ENCODE assay signal across 8 cellular contexts in the genomic region with DNA sequence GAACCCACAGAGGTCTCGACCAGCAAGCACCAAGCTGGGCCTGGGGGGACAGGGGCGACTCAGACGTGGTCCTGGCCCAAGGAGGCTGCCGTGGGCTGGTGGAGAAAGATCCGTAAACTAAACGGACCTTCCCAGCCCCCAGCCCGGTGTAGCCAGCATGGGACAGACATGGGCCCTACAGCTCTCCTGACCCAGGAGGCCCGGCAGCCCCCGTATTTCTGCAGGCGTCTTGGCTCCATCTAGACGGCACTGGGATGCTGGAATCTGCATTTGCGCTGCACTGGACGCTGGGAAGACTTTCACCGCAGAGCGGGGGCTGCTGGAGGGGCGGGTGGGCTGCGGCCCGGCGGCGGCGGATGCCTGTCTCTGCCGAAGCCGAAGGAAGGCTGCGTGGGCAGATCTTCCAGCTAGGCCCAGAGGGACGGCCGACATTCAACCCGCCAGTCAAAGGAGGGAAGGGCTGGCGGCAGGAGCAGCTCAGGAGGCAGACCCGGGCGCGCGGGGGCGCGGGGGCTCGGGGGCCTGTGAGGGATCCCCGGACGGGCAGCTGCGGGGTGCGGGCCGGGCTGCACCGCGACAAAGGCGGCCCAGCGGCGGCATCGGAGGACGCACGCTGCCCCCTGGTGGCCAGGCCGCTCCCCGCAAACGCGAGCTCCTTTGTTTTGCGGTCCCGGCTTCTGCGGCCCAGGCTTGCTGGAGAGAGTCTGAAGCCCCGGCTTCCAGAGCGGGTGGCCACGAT.
A peak's percentile ranks its signal among the peaks of the same experiment; 100 is the strongest.
DNase-seq lines count a peak whose midpoint lies in the region; ATAC-seq, FAIRE-seq and TF ChIP-seq lines count a peak whose summit lies in the region.

No MANE protein-coding gene starts in this region.

- no peaks in the 10 kb centered on the region for H3K36me3 ChIP-seq in CD8-positive, alpha-beta memory T cell (ENCODE audit: insufficient read depth, low read length)
- H3K36me3 ChIP-seq in breast epithelium (no peaks in the 10 kb centered on the region), keratinocyte (ENCODE audit: control insufficient read depth in 2 of 2, extremely low read depth in 1 of 2, insufficient read depth in 2 of 2, low read length in 2 of 2) (no peaks in the 10 kb centered on the region)

- FAIRE-seq in keratinocyte (lab: Jason Lieb, UNC) = no peak

- H3K9me3 Mint-ChIP-seq in CD8-positive, alpha-beta memory T cell = peaks cover 0 to 2% (median 0%) of the 10 kb centered on the region in 5 donors

- H3K9me1 ChIP-seq in keratinocyte (ENCODE audit: control insufficient read depth, extremely low read depth, insufficient read depth, low read length) = no peaks in the 10 kb centered on the region

- H3K27me3 Mint-ChIP-seq in CD8-positive, alpha-beta memory T cell = peaks cover 5 to 28% of the 10 kb centered on the region in 2 donors

- H3K36me3 Mint-ChIP-seq in CD8-positive, alpha-beta memory T cell = no peaks in the 10 kb centered on the region

- H4K20me1 ChIP-seq in keratinocyte (ENCODE audit: control insufficient read depth, extremely low read depth, insufficient read depth, low read length) = no peaks in the 10 kb centered on the region

- POLR2A ChIA-PET in CD8-positive, alpha-beta memory T cell (lab: Charles Lee) = no interaction called here

- TF ChIP-seq CTCF in VCaP (conservative IDR thresholded peaks at IDR 0.05) (peak; percentile 100), breast epithelium (IDR thresholded peaks at IDR 0.05) (peak; percentile 30 to 69 (median 46)), keratinocyte (optimal IDR thresholded peaks at IDR 0.05 in 1 of 3, IDR thresholded peaks at IDR 0.05 in 1 of 3, conservative IDR thresholded peaks at IDR 0.05 in 1 of 3; ENCODE audit: extremely low read depth in 1 of 3, insufficient read depth in 2 of 3, low read length in 3 of 3) (peak; percentile 42 to 88 (median 85))

- no peaks in the 10 kb centered on the region for H3K4me1 ChIP-seq in CD8-positive, alpha-beta memory T cell (ENCODE audit: insufficient read depth, low read length)
- H3K4me1 ChIP-seq in breast epithelium = no peaks in the 10 kb centered on the region
- no peaks in the 10 kb centered on the region for H3K4me1 ChIP-seq in keratinocyte (ENCODE audit: control insufficient read depth, extremely low read depth, insufficient read depth, low read length)

- H2AFZ ChIP-seq in keratinocyte (ENCODE audit: control insufficient read depth, low read length) = peak overlapping the region; percentile 60

- no peak overlapping the region for H3K4me3 ChIP-seq in CD8-positive, alpha-beta memory T cell (ENCODE audit: low read length)
- H3K4me3 ChIP-seq in breast epithelium (peak overlapping the region; percentile 32 to 65 (median 48)), keratinocyte (ENCODE audit: control insufficient read depth in 2 of 3, extremely low read depth in 1 of 3, insufficient read depth in 2 of 3, low read depth in 1 of 3, low read length in 3 of 3) (peak overlapping the region in 1 of 3 experiments; percentile 40)

- no peak overlapping the region for H3K27ac ChIP-seq in CD8-positive, alpha-beta memory T cell (ENCODE audit: low read depth, low read length)
- H3K27ac ChIP-seq in VCaP (peak overlapping the region; percentile 81; the same call in 1 of the 2 replicates), breast epithelium (no peak overlapping the region), keratinocyte (ENCODE audit: control insufficient read depth, insufficient read depth, low read length) (no peak overlapping the region)

- H3K4me1 Mint-ChIP-seq in CD8-positive, alpha-beta memory T cell = peaks cover 0 to 7% (median 5%) of the 10 kb centered on the region in 3 donors

- no peak overlapping the region for H3K9ac ChIP-seq in keratinocyte (ENCODE audit: control insufficient read depth, extremely low read depth, insufficient read depth, low read length)

- intact Hi-C loops in breast epithelium (cut with DNase I; ENCODE audit: low total_unique reads) = loop anchor here (10.0 kb wide), 1 partner anchor 707 kb away; no protein-coding TSS in a partner anchor

- dilution Hi-C loops in keratinocyte (cut with MboI; ENCODE audit: extremely low pct_ligation_motif_present, low sequenced_read_pairs) = no loop called here

- no peak overlapping the region for H3K27ac Mint-ChIP-seq in CD8-positive, alpha-beta memory T cell

- H3K4me3 Mint-ChIP-seq in CD8-positive, alpha-beta memory T cell = no peak overlapping the region

- peak overlapping the region; percentile 41 for H3K4me2 ChIP-seq in keratinocyte (ENCODE audit: control insufficient read depth, extremely low read depth, insufficient read depth, low read depth, low read length)

- CTCF ChIA-PET in CD8-positive, alpha-beta memory T cell (lab: Charles Lee) = interaction anchor here (0.7 to 1.5 kb wide), 2 partner anchors 8 to 16 kb away, joined by 3 read pairs; no protein-coding TSS in a partner anchor

- H3K79me2 ChIP-seq in keratinocyte (ENCODE audit: control insufficient read depth, insufficient read depth, low read length) = no peaks in the 10 kb centered on the region

- ATAC-seq in GM21576 (IDR thresholded peaks at IDR 0.05; ENCODE audit: unreplicated experiment) (peak; percentile 70), GM18858 (IDR thresholded peaks at IDR 0.05; ENCODE audit: unreplicated experiment) (no peak)

- H3K27me3 ChIP-seq in CD8-positive, alpha-beta memory T cell (ENCODE audit: insufficient read depth, low read length, poor library complexity, severe bottlenecking) = no peaks in the 10 kb centered on the region
- no peaks in the 10 kb centered on the region for H3K27me3 ChIP-seq in breast epithelium
- H3K27me3 ChIP-seq in keratinocyte (ENCODE audit: control insufficient read depth, extremely low read depth, insufficient read depth, low read length) = peaks cover 6% of the 10 kb centered on the region

- TF ChIP-seq POLR2A in breast epithelium (IDR thresholded peaks at IDR 0.05) = no peak

- DNase-seq in CD8-positive, alpha-beta memory T cell = peak in 4 of 5 donors; percentile 8 to 36 (median 24)
- peak; percentile 48 for DNase-seq in NAMALWA (ENCODE audit: low spot score)
- DNase-seq in breast epithelium (ENCODE audit: low spot score in 2 of 2) = peak; percentile 33 to 66
- no peak for DNase-seq in keratinocyte (ENCODE audit: low read depth, low spot score)
- peak; percentile 40 to 56 (median 49) for DNase-seq in stimulated activated CD4-positive, alpha-beta T cell treated with anti-CD3 and anti-CD28 coated beads, Interleukin-12 subunit alpha, Interleukin-12 subunit beta, amount 100 ng/mL, for 48 hours (ENCODE audit: low read depth in 2 of 3, low spot score in 1 of 3)

- no peaks in the 10 kb centered on the region for H3K9me3 ChIP-seq in CD8-positive, alpha-beta memory T cell (ENCODE audit: low read length)
- H3K9me3 ChIP-seq in breast epithelium (no peaks in the 10 kb centered on the region), keratinocyte (ENCODE audit: control insufficient read depth, low read depth, low read length) (no peaks in the 10 kb centered on the region)

Comparison
In these comparisons a context has a peak if more than half of its experiments do, and no peak if none do; other contexts are left out.
1. CTCF ChIP-seq: peak in every context shown above with its lines; median percentile 100 in VCaP; 85 in keratinocyte; 46 in breast epithelium.